In the genomic region with DNA sequence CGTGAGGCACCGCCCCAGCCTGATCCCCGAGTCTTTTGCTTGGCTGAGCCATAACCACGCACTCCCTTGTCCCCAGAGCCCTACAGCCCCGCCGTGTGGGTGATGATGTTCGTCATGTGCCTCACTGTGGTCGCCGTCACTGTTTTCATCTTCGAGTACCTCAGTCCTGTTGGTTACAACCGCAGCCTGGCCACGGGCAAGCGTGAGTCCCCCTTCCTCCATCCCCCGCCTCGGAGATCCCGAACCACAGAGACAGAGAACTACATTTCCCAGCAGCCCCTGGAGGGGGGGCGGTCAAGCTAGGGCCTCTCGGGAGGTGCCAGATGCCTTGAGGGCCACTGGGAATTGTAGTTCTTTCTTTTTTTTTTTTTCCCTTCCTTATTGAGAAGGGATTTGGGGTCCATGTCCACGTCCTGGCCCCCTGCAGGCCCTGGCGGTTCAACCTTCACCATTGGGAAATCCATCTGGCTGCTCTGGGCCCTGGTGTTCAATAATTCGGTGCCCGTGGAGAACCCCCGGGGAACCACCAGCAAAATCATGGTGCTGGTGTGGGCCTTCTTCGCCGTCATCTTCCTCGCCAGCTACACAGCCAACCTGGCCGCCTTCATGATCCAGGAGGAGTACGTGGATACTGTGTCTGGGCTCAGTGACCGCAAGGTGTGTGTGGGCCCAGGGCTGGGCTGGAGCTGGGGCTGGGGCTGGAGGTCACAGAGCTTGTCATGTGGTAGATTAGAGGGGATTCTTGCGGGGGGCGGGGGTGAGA, we compare ENCODE assay signal across 10 cellular contexts. TPM values are rescaled to one million over a fixed set of nuclear protein-coding genes. Genes with fewer than 3 reads are reported as not detected.
DNase-seq lines count a peak whose midpoint lies in the region; ATAC-seq, FAIRE-seq and TF ChIP-seq lines count a peak whose summit lies in the region.
"Had no signal": no experiment of that assay in that cellular context is flagged by ENCODE, and none has a peak within 500 bp of the region (broad histone marks: within the 10 kb centered on the region; RNA-seq: fewer than 3 reads in every experiment).

No MANE protein-coding gene starts in this region.

- peak overlapping the region; percentile 54; the same call in 1 of the 2 replicates for H3K27ac ChIP-seq in H1 (ENCODE audit: low read depth, low read length)
- no peak overlapping the region for H3K27ac ChIP-seq in rectal smooth muscle tissue (ENCODE audit: low read depth, low read length)
- H3K27ac ChIP-seq in breast epithelium: no peak overlapping the region
- H3K27ac ChIP-seq: C4-2B had no signal

- H2BK5ac ChIP-seq in H1 (ENCODE audit: low read depth, low read length): 0 out of 2 replicates have a peak overlapping the region, but pooled peaks have one; percentile 15

- no peaks in the 10 kb centered on the region; a peak in 1 of 7 replicates for H3K27me3 ChIP-seq in H1 (replicated peaks in 1 of 4; ENCODE audit: control insufficient read depth in 3 of 4, extremely low read depth in 1 of 4, insufficient read depth in 3 of 4, low read length in 3 of 4)
- peaks cover 5% of the 10 kb centered on the region for H3K27me3 ChIP-seq in rectal smooth muscle tissue (ENCODE audit: control insufficient read depth, insufficient read depth, low read length)
- peaks cover 0 to 4% of the 10 kb centered on the region in 2 donors for H3K27me3 ChIP-seq in breast epithelium

- H4K20me1 ChIP-seq in H1 (replicated peaks in 1 of 2; ENCODE audit: control insufficient read depth in 1 of 2, insufficient read depth in 2 of 2, low read length in 2 of 2): peaks cover 0 to 1% of the 10 kb centered on the region in 2 experiments

- FAIRE-seq in H1 (lab: Jason Lieb, UNC): no peak

- H4K5ac ChIP-seq in H1 (ENCODE audit: insufficient read length, low read depth, low read length): peak overlapping the region; percentile 70

- H3K9me3 ChIP-seq in H1 (ENCODE audit: insufficient read depth in 2 of 2, low read depth in 1 of 2, low read length in 1 of 2) (no peaks in the 10 kb centered on the region; a peak in 1 of 4 replicates), breast epithelium (no peaks in the 10 kb centered on the region)

- WGBS in H1 (ENCODE audit: extremely low coverage in 1 of 2, insufficient coverage in 1 of 2, insufficient read length in 1 of 2, insufficient replicate concordance in 2 of 2, low coverage in 1 of 2, low lambda C conversion rate in 2 of 2, missing lambda C conversion rate in 1 of 2), 2 experiments: 78% methylated on average over 29 of the region's 31 CpGs; no CpG with 5 or more reads in 1 of the 2 experiments

- no peaks in the 10 kb centered on the region; the same call in 1 of the 2 replicates for H3K23me2 ChIP-seq in H1 (ENCODE audit: low read depth, low read length)

- H4K8ac ChIP-seq in H1 (ENCODE audit: extremely low read depth, insufficient read depth, low read length): peak overlapping the region; percentile 88

- no peak overlapping the region for H2BK15ac ChIP-seq in H1 (ENCODE audit: low read length)

- H3K36me3 ChIP-seq in H1 (ENCODE audit: control insufficient read depth in 2 of 4, insufficient read depth in 4 of 4, low read length in 3 of 4) (no peaks in the 10 kb centered on the region), rectal smooth muscle tissue (ENCODE audit: control insufficient read depth, insufficient read depth, low read length) (no peaks in the 10 kb centered on the region), breast epithelium (no peaks in the 10 kb centered on the region)

- H3K79me2 ChIP-seq in H1 (ENCODE audit: control insufficient read depth in 1 of 2, insufficient read depth in 2 of 2, low read length in 2 of 2): no peaks in the 10 kb centered on the region

- no peak overlapping the region for H4K91ac ChIP-seq in H1 (replicated peaks; ENCODE audit: insufficient read length, low read length)

- POLR2A ChIA-PET in H1 (lab: Charles Lee; ENCODE audit: partially characterized antibody): interaction anchor here (1.0 to 2.3 kb wide), 4 partner anchors 13 to 18 kb away, joined by 3 to 11 read pairs (median 6); no protein-coding TSS in a partner anchor

- H3K9ac ChIP-seq in H1 (replicated peaks in 1 of 4; ENCODE audit: extremely low read depth in 1 of 4, low read depth in 3 of 4, low read length in 3 of 4) (no peak overlapping the region), rectal smooth muscle tissue (ENCODE audit: low read length) (no peak overlapping the region)

- peak overlapping the region; percentile 60 for H3K4me3 ChIP-seq in Jurkat, Clone E6-1 (ENCODE audit: low read length)
- H3K4me3 ChIP-seq in H1 (ENCODE audit: extremely low read depth in 1 of 4, insufficient read depth in 2 of 4, low read depth in 3 of 4, low read length in 4 of 4) (no peak overlapping the region), rectal smooth muscle tissue (ENCODE audit: low read length) (peak overlapping the region; percentile 33), breast epithelium (no peak overlapping the region)
- H3K4me3 ChIP-seq: skin epidermis had no signal

- ATAC-seq in GM18505 (IDR thresholded peaks at IDR 0.05; ENCODE audit: unreplicated experiment): no peak

- no peaks in the 10 kb centered on the region for H3K9me3 Mint-ChIP-seq in activated CD4-positive, alpha-beta T cell treated with anti-CD3 and anti-CD28 coated beads, Interleukin-2, amount 10 ng/mL, durations not matched to agents 24 days and 14 days

- peak overlapping the region in 1 of 2 experiments; percentile 41; a peak in 2 of 4 replicates for H3K4me2 ChIP-seq in H1 (ENCODE audit: insufficient read depth in 1 of 2, low read depth in 2 of 2, low read length in 2 of 2)

- peaks cover 24% of the 10 kb centered on the region for H3K4me1 Mint-ChIP-seq in activated CD4-positive, alpha-beta T cell treated with anti-CD3 and anti-CD28 coated beads, Interleukin-2, amount 10 ng/mL, durations not matched to agents 24 days and 14 days

- H3K79me1 ChIP-seq in H1 (ENCODE audit: low read depth, low read length): peaks cover 3% of the 10 kb centered on the region; the same call in 1 of the 2 replicates

- CTCF ChIA-PET in H1 (lab: Charles Lee; ENCODE audit: partially characterized antibody): interaction anchor here (0.7 to 3.2 kb wide), 5 partner anchors 11 to 28 kb away, joined by 4 to 12 read pairs (median 6); a partner anchor contains a TSS

- H2AFZ ChIP-seq in H1 (ENCODE audit: low read length): no peak overlapping the region

- no peak overlapping the region for H3K23ac ChIP-seq in H1 (ENCODE audit: insufficient read length)

- H3K27me3 Mint-ChIP-seq in activated CD4-positive, alpha-beta T cell treated with anti-CD3 and anti-CD28 coated beads, Interleukin-2, amount 10 ng/mL, durations not matched to agents 24 days and 14 days: peaks cover 13% of the 10 kb centered on the region

- intact Hi-C loops in activated CD4-positive, alpha-beta T cell treated with anti-CD3 and anti-CD28 coated beads, Interleukin-2, amount 10 ng/mL, durations not matched to agents 24 days and 14 days (cut with micrococcal nuclease): loop anchor here (1.0 to 2.0 kb wide), 2 partner anchors 25 to 55 kb away; a partner anchor contains a TSS
- intact Hi-C loops in breast epithelium (cut with DNase I; ENCODE audit: low total_unique reads): no loop called here

- H3K14ac ChIP-seq in H1 (ENCODE audit: insufficient read length): no peak overlapping the region

- peak overlapping the region; percentile 42; the same call in 1 of the 2 replicates for H3K18ac ChIP-seq in H1 (ENCODE audit: extremely low read depth, low read length)

- TF ChIP-seq CTCF in H1 (IDR thresholded peaks at IDR 0.05; ENCODE audit: control extremely low read depth in 1 of 3, insufficient read depth in 1 of 3, low read depth in 1 of 3, low read length in 3 of 3) (no peak), breast epithelium (IDR thresholded peaks at IDR 0.05) (no peak)

- H2BK20ac ChIP-seq in H1 (ENCODE audit: low read length): no peak overlapping the region

- no peak for TF ChIP-seq EP300 in H1 (IDR thresholded peaks at IDR 0.05; ENCODE audit: borderline replicate concordance in 1 of 2, low read depth in 2 of 2, low read length in 2 of 2)

- H3K4ac ChIP-seq in H1 (replicated peaks; ENCODE audit: insufficient read length, low read depth, low read length): no peak overlapping the region

- H3K4me3 Mint-ChIP-seq in activated CD4-positive, alpha-beta T cell treated with anti-CD3 and anti-CD28 coated beads, Interleukin-2, amount 10 ng/mL, durations not matched to agents 24 days and 14 days: peak overlapping the region; percentile 59

- no peak overlapping the region for H2AK5ac ChIP-seq in H1 (ENCODE audit: low read depth, low read length)

- no peak overlapping the region; the same call in 1 of the 2 replicates for H2BK12ac ChIP-seq in H1 (ENCODE audit: low read depth, low read length)

- peak; percentile 37 for DNase-seq in NCI-H524 (lab: John Stamatoyannopoulos, UW)
- DNase-seq in NCI-H524 treated with DMSO at 0.1 percent for 48 hours (lab: John Stamatoyannopoulos, UW): no peak
- DNase-seq in Jurkat, Clone E6-1 (ENCODE audit: low read depth, low spot score): peak; percentile 72
- peak; percentile 92 for DNase-seq in activated CD4-positive, alpha-beta T cell treated with anti-CD3 and anti-CD28 coated beads, Interleukin-2, amount 10 ng/mL, durations not matched to agents 24 days and 14 days
- DNase-seq in H1 (ENCODE audit: low read depth in 1 of 2, low spot score in 2 of 2): peak; percentile 49 to 86
- DNase-seq in breast epithelium (ENCODE audit: low spot score in 2 of 2): no peak

- no peak overlapping the region for H3K56ac ChIP-seq in H1 (replicated peaks; ENCODE audit: insufficient read length, low read depth, low read length)

- peak overlapping the region; percentile 83 for H3K27ac Mint-ChIP-seq in activated CD4-positive, alpha-beta T cell treated with anti-CD3 and anti-CD28 coated beads, Interleukin-2, amount 10 ng/mL, durations not matched to agents 24 days and 14 days

- no peak for TF ChIP-seq RAD21 in H1 (IDR thresholded peaks at IDR 0.05 in 1 of 2, conservative IDR thresholded peaks at IDR 0.05 in 1 of 2; ENCODE audit: low read depth in 2 of 2, low read length in 2 of 2)

- no peak overlapping the region for H2BK120ac ChIP-seq in H1 (replicated peaks; ENCODE audit: low read depth, low read length)

- no peaks in the 10 kb centered on the region for H3K36me3 Mint-ChIP-seq in activated CD4-positive, alpha-beta T cell treated with anti-CD3 and anti-CD28 coated beads, Interleukin-2, amount 10 ng/mL, durations not matched to agents 24 days and 14 days (ENCODE audit: low read depth)

- H3K4me1 ChIP-seq in H1 (replicated peaks in 1 of 4; ENCODE audit: control insufficient read depth in 3 of 4, insufficient read depth in 4 of 4, low read length in 3 of 4): peaks cover 0 to 13% (median 5%) of the 10 kb centered on the region in 4 experiments; a peak in 5 of 7 replicates
- H3K4me1 ChIP-seq in rectal smooth muscle tissue (ENCODE audit: control insufficient read depth, insufficient read depth, low read length): no peaks in the 10 kb centered on the region
- no peaks in the 10 kb centered on the region for H3K4me1 ChIP-seq in breast epithelium

- TF ChIP-seq POLR2A in H1 (IDR thresholded peaks at IDR 0.05; ENCODE audit: control extremely low read depth in 1 of 2, low read depth in 2 of 2, low read length in 2 of 2): no peak
- TF ChIP-seq POLR2A in GM18505 (IDR thresholded peaks at IDR 0.05; ENCODE audit: borderline replicate concordance, extremely low read depth, insufficient read depth, insufficient read length): no peak
- TF ChIP-seq POLR2A in breast epithelium (IDR thresholded peaks at IDR 0.05): no peak

RNA-seq across cellular contexts. Expression of a gene that starts 25.9 kb away (rescaled TPM):
- 0.50 TPM for polyA plus RNA-seq in Jurkat, Clone E6-1 (2012; ENCODE audit: insufficient read depth, insufficient read length)
- total RNA-seq in activated CD4-positive, alpha-beta T cell treated with anti-CD3 and anti-CD28 coated beads, Interleukin-2, amount 10 ng/mL, durations not matched to agents 24 days and 14 days: 0.16 and 0.26 TPM in 2 replicates
- 11.0 and 12.4 TPM in 2 replicates for total RNA-seq in H1 (2021; fragmentation: NEBNext Ultra II Directional; extraction: Animal tissue kit (Norgen Biotek cat#: 25700))
- polyA plus RNA-seq in H1 (2011; rRNA removed): 2.2 and 4.9 TPM in 2 replicates
- 1.6 TPM for polyA plus RNA-seq in H1 (2011; cell fraction: cytosol; rRNA removed)
- 6.1 TPM for polyA plus RNA-seq in H1 (2011; cell fraction: nucleus; rRNA removed)
- polyA plus RNA-seq in H1 (2012, experiment 1 of 2): 3.6 to 9.3 TPM (median 7.1 TPM) in 4 replicates
- polyA plus RNA-seq in H1 (2012, experiment 2 of 2): 4.5 TPM
- polyA plus RNA-seq in H1 (2013, experiment 1 of 2): 37.6 TPM
- 33.0 TPM for polyA plus RNA-seq in H1 (2013, experiment 2 of 2)
- 2.1 and 2.7 TPM in 2 replicates for polyA minus RNA-seq in H1 (2011; rRNA and poly(A)+ RNA removed)
- polyA minus RNA-seq in H1 (2011; cell fraction: cytosol; rRNA and poly(A)+ RNA removed): 8.6 TPM
- 4.9 TPM for polyA minus RNA-seq in H1 (2011; cell fraction: nucleus; rRNA and poly(A)+ RNA removed)
- under 1 TPM in 2 of 3 donors, not detected in 1; 0.32 to 0.33 TPM for total RNA-seq in breast epithelium

RNA-seq across cellular contexts. Expression of a gene that starts 26.4 kb away (rescaled TPM):
- 46.8 TPM for polyA plus RNA-seq in Jurkat, Clone E6-1 (2012; ENCODE audit: insufficient read depth, insufficient read length)
- 89.1 and 90.6 TPM in 2 replicates for total RNA-seq in activated CD4-positive, alpha-beta T cell treated with anti-CD3 and anti-CD28 coated beads, Interleukin-2, amount 10 ng/mL, durations not matched to agents 24 days and 14 days
- 61.9 and 64.9 TPM in 2 replicates for total RNA-seq in H1 (2021; fragmentation: NEBNext Ultra II Directional; extraction: Animal tissue kit (Norgen Biotek cat#: 25700))
- 36.9 and 46.4 TPM in 2 replicates for polyA plus RNA-seq in H1 (2011; rRNA removed)
- 44.2 TPM for polyA plus RNA-seq in H1 (2011; cell fraction: cytosol; rRNA removed)
- polyA plus RNA-seq in H1 (2011; cell fraction: nucleus; rRNA removed): 30.1 TPM
- 25.4 to 44.2 TPM (median 41.0 TPM) in 4 replicates for polyA plus RNA-seq in H1 (2012, experiment 1 of 2)
- 36.9 TPM for polyA plus RNA-seq in H1 (2012, experiment 2 of 2)
- 18.6 TPM for polyA plus RNA-seq in H1 (2013, experiment 1 of 2)
- 17.3 TPM for polyA plus RNA-seq in H1 (2013, experiment 2 of 2)
- 11.5 and 19.1 TPM in 2 replicates for polyA minus RNA-seq in H1 (2011; rRNA and poly(A)+ RNA removed)
- polyA minus RNA-seq in H1 (2011; cell fraction: cytosol; rRNA and poly(A)+ RNA removed): 24.4 TPM
- 18.2 TPM for polyA minus RNA-seq in H1 (2011; cell fraction: nucleus; rRNA and poly(A)+ RNA removed)
- 10 to 100 TPM; 25.0 to 35.4 (median 30.1) TPM for total RNA-seq in breast epithelium

RNA-seq across cellular contexts. Expression of a gene that starts 28.0 kb away (rescaled TPM):
- polyA plus RNA-seq in Jurkat, Clone E6-1 (2012; ENCODE audit: insufficient read depth, insufficient read length): 72.4 TPM
- 75.5 and 77.7 TPM in 2 replicates for total RNA-seq in activated CD4-positive, alpha-beta T cell treated with anti-CD3 and anti-CD28 coated beads, Interleukin-2, amount 10 ng/mL, durations not matched to agents 24 days and 14 days
- total RNA-seq in H1 (2021; fragmentation: NEBNext Ultra II Directional; extraction: Animal tissue kit (Norgen Biotek cat#: 25700)): 224 and 225 TPM in 2 replicates
- polyA plus RNA-seq in H1 (2011; rRNA removed): 231 and 249 TPM in 2 replicates
- 107 TPM for polyA plus RNA-seq in H1 (2011; cell fraction: cytosol; rRNA removed)
- 178 TPM for polyA plus RNA-seq in H1 (2011; cell fraction: nucleus; rRNA removed)
- 154 to 271 TPM (median 239 TPM) in 4 replicates for polyA plus RNA-seq in H1 (2012, experiment 1 of 2)
- polyA plus RNA-seq in H1 (2012, experiment 2 of 2): 352 TPM
- 604 TPM for polyA plus RNA-seq in H1 (2013, experiment 1 of 2)
- 663 TPM for polyA plus RNA-seq in H1 (2013, experiment 2 of 2)
- 147 and 178 TPM in 2 replicates for polyA minus RNA-seq in H1 (2011; rRNA and poly(A)+ RNA removed)
- polyA minus RNA-seq in H1 (2011; cell fraction: cytosol; rRNA and poly(A)+ RNA removed): 102 TPM
- polyA minus RNA-seq in H1 (2011; cell fraction: nucleus; rRNA and poly(A)+ RNA removed): 58.9 TPM
- total RNA-seq in breast epithelium: 10 to 100 TPM; 66.2 to 85.0 (median 68.5) TPM

RNA-seq across cellular contexts. Expression of a gene that starts 36.0 kb away (rescaled TPM):
- polyA plus RNA-seq in Jurkat, Clone E6-1 (2012; ENCODE audit: insufficient read depth, insufficient read length): 0.22 TPM
- total RNA-seq in activated CD4-positive, alpha-beta T cell treated with anti-CD3 and anti-CD28 coated beads, Interleukin-2, amount 10 ng/mL, durations not matched to agents 24 days and 14 days: 2.4 TPM in 2 replicates
- 0.89 and 1.0 TPM in 2 replicates for total RNA-seq in H1 (2021; fragmentation: NEBNext Ultra II Directional; extraction: Animal tissue kit (Norgen Biotek cat#: 25700))
- 0.45 and 0.61 TPM in 2 replicates for polyA plus RNA-seq in H1 (2011; rRNA removed)
- polyA plus RNA-seq in H1 (2011; cell fraction: cytosol; rRNA removed): 0.28 TPM
- 1.3 TPM for polyA plus RNA-seq in H1 (2011; cell fraction: nucleus; rRNA removed)
- 0.66 to 0.84 TPM (median 0.73 TPM) in 4 replicates for polyA plus RNA-seq in H1 (2012, experiment 1 of 2)
- polyA plus RNA-seq in H1 (2012, experiment 2 of 2): 0.68 TPM
- 0.39 TPM for polyA plus RNA-seq in H1 (2013, experiment 1 of 2)
- polyA plus RNA-seq in H1 (2013, experiment 2 of 2): 0.44 TPM
- 0.68 and 1.9 TPM in 2 replicates for polyA minus RNA-seq in H1 (2011; rRNA and poly(A)+ RNA removed)
- polyA minus RNA-seq in H1 (2011; cell fraction: cytosol; rRNA and poly(A)+ RNA removed): 0.37 TPM
- 0.80 TPM for polyA minus RNA-seq in H1 (2011; cell fraction: nucleus; rRNA and poly(A)+ RNA removed)
- 1 to 10 TPM in 2 of 3 donors, under 1 TPM in 1; 0.80 to 1.6 (median 1.0) TPM for total RNA-seq in breast epithelium

RNA-seq across cellular contexts. Expression of a gene that starts 49.8 kb away (rescaled TPM):
- 55.2 TPM for polyA plus RNA-seq in Jurkat, Clone E6-1 (2012; ENCODE audit: insufficient read depth, insufficient read length)
- 30.6 and 31.6 TPM in 2 replicates for total RNA-seq in activated CD4-positive, alpha-beta T cell treated with anti-CD3 and anti-CD28 coated beads, Interleukin-2, amount 10 ng/mL, durations not matched to agents 24 days and 14 days
- 67.7 and 71.4 TPM in 2 replicates for total RNA-seq in H1 (2021; fragmentation: NEBNext Ultra II Directional; extraction: Animal tissue kit (Norgen Biotek cat#: 25700))
- polyA plus RNA-seq in H1 (2011; rRNA removed): 43.7 and 62.5 TPM in 2 replicates
- polyA plus RNA-seq in H1 (2011; cell fraction: cytosol; rRNA removed): 59.5 TPM
- 225 TPM for polyA plus RNA-seq in H1 (2011; cell fraction: nucleus; rRNA removed)
- 64.0 to 76.5 TPM (median 71.8 TPM) in 4 replicates for polyA plus RNA-seq in H1 (2012, experiment 1 of 2)
- polyA plus RNA-seq in H1 (2012, experiment 2 of 2): 35.7 TPM
- polyA plus RNA-seq in H1 (2013, experiment 1 of 2): 44.2 TPM
- polyA plus RNA-seq in H1 (2013, experiment 2 of 2): 37.5 TPM
- polyA minus RNA-seq in H1 (2011; rRNA and poly(A)+ RNA removed): 53.7 and 70.7 TPM in 2 replicates
- 28.7 TPM for polyA minus RNA-seq in H1 (2011; cell fraction: cytosol; rRNA and poly(A)+ RNA removed)
- 65.5 TPM for polyA minus RNA-seq in H1 (2011; cell fraction: nucleus; rRNA and poly(A)+ RNA removed)
- 10 to 100 TPM; 42.2 to 74.7 (median 70.4) TPM for total RNA-seq in breast epithelium

Comparison
In these comparisons a context has a peak if more than half of its experiments do, and no peak if none do; other contexts are left out.
1. DNase-seq: peak in NCI-H524 (2 of 2), Jurkat, Clone E6-1 (single experiment), activated CD4-positive, alpha-beta T cell treated with anti-CD3 and anti-CD28 coated beads, Interleukin-2, amount 10 ng/mL, durations not matched to agents 24 days and 14 days (single experiment) and H1 (2 of 2); none in NCI-H524 treated with DMSO at 0.1 percent for 48 hours (single experiment) and breast epithelium (0 of 2).
2. H3K4me3 ChIP-seq: peak in Jurkat, Clone E6-1 (single experiment) and rectal smooth muscle tissue (single experiment); none in H1 (0 of 4) and breast epithelium (0 of 3).